19 cellular contexts compared by ENCODE assay signal in the genomic region with DNA sequence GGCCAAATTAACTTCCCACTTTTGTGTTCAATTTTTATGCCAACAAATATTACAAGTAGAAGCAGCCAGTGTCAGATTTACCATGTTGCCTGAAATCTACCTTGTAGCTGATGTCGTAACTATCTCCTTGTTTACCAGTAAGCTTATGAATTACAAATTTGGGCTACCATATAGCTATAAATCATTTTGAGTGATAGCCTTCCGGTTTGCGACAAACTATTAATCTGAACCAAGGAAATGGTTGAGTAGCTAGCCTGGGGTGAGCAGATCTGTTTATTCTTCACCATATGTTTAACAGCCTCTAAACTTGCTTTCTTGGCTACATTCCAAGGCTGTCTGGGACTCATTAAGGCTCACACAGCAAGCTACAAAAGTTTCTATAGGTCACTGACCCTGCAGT.
DNase-seq lines count a peak whose midpoint lies in the region; ATAC-seq and TF ChIP-seq lines count a peak whose summit lies in the region.
"Had no signal": no experiment of that assay in that cellular context is flagged by ENCODE, and none has a peak within 500 bp of the region (broad histone marks: within the 10 kb centered on the region; RNA-seq: fewer than 3 reads in every experiment).

No MANE protein-coding gene starts in this region.

- POLR2A ChIA-PET in SK-N-SH (lab: Yijun Ruan, JAX) = no interaction called here

- 7% methylated on average over 3 of the region's 3 CpGs for WGBS in SK-N-SH (ENCODE audit: low lambda C conversion rate)

- H3K9me2 ChIP-seq in SK-N-SH = no peaks in the 10 kb centered on the region

- ATAC-seq in SK-N-SH treated with all-trans-retinoic acid at 6 μM for 48 hours (no peak), HG02981 (IDR thresholded peaks at IDR 0.05; ENCODE audit: unreplicated experiment) (no peak)
- ATAC-seq: HCT116 had no signal

- no peaks in the 10 kb centered on the region for H3K4me1 Mint-ChIP-seq in osteocyte (ENCODE audit: unreplicated experiment)
- H3K4me1 Mint-ChIP-seq: CD4-positive, alpha-beta memory T cell had no signal

- H3K36me3 Mint-ChIP-seq in osteocyte (ENCODE audit: unreplicated experiment) = no peaks in the 10 kb centered on the region
- H3K36me3 Mint-ChIP-seq: CD4-positive, alpha-beta memory T cell had no signal

- H3K9me3 Mint-ChIP-seq in osteocyte (ENCODE audit: unreplicated experiment) = no peaks in the 10 kb centered on the region

- H3K4me3 Mint-ChIP-seq in osteocyte (ENCODE audit: unreplicated experiment) = no peak overlapping the region
- H3K4me3 Mint-ChIP-seq: CD4-positive, alpha-beta memory T cell had no signal

- DNase-seq in SK-N-SH (peak; percentile 22), NCI-H1105 (lab: John Stamatoyannopoulos, UW) (peak; percentile 0), NCI-H82 (lab: John Stamatoyannopoulos, UW) (peak; percentile 80), osteocyte (ENCODE audit: extremely low spot score, unreplicated experiment) (no peak)
- DNase-seq in stimulated activated CD4-positive, alpha-beta T cell treated with anti-CD3 and anti-CD28 coated beads, Interleukin-4, amount 100 ng/mL, for 4 hours = no peak
- DNase-seq: ACHN; CD4-positive, alpha-beta memory T cell; NCI-H187; NCI-H2107; NCI-H345; NCI-H526 treated with DMSO at 0.1 percent for 48 hours; Peyer's patch; T-helper 9 cell had no signal

- no peak overlapping the region for H3K9ac ChIP-seq in SK-N-SH
- H3K9ac ChIP-seq: BLaER1 treated with 17β-estradiol and CSF1 and Interleukin-3, amounts not matched to agents 10 nM and 100 nM; KMS-11 had no signal

- peak in 1 of 2 experiments; percentile 7; a peak in 1 of 4 replicates for TF ChIP-seq EP300 in SK-N-SH (IDR thresholded peaks at IDR 0.05; ENCODE audit: borderline replicate concordance in 1 of 2, low read depth in 1 of 2, low read length in 1 of 2)

- no peak for TF ChIP-seq RAD21 in SK-N-SH (IDR thresholded peaks at IDR 0.05; ENCODE audit: low read length)

- no peaks in the 10 kb centered on the region for H3K4me1 ChIP-seq in SK-N-SH (ENCODE audit: control insufficient read depth in 1 of 2, insufficient read depth in 2 of 2, low read depth in 1 of 2, low read length in 1 of 2)
- H3K4me1 ChIP-seq: BLaER1 treated with 17β-estradiol and CSF1 and Interleukin-3, amounts not matched to agents 10 nM and 100 nM; Peyer's patch had no signal

- H3K9me3 ChIP-seq in SK-N-SH = no peaks in the 10 kb centered on the region
- H3K9me3 ChIP-seq: BLaER1 treated with 17β-estradiol and CSF1 and Interleukin-3, amounts not matched to agents 10 nM and 100 nM; Peyer's patch had no signal

- H3K79me2 ChIP-seq in SK-N-SH (ENCODE audit: insufficient read depth) = no peaks in the 10 kb centered on the region

- H3K27ac Mint-ChIP-seq in osteocyte (ENCODE audit: unreplicated experiment) = no peak overlapping the region
- H3K27ac Mint-ChIP-seq: CD4-positive, alpha-beta memory T cell had no signal

- H3F3A ChIP-seq in SK-N-SH (replicated peaks; ENCODE audit: insufficient read depth) = no peaks in the 10 kb centered on the region

- H3K36me3 ChIP-seq in SK-N-SH (replicated peaks in 1 of 2; ENCODE audit: control insufficient read depth in 1 of 2, insufficient read depth in 2 of 2, low read length in 1 of 2) = no peaks in the 10 kb centered on the region
- H3K36me3 ChIP-seq: BLaER1 treated with 17β-estradiol and CSF1 and Interleukin-3, amounts not matched to agents 10 nM and 100 nM; Peyer's patch had no signal

- no peak overlapping the region for H3K27ac ChIP-seq in SK-N-SH (ENCODE audit: low read depth in 2 of 2, low read length in 1 of 2)
- H3K27ac ChIP-seq: BLaER1 treated with 17β-estradiol and CSF1 and Interleukin-3, amounts not matched to agents 10 nM and 100 nM; HL-60; KMS-11; Peyer's patch had no signal

- no peaks in the 10 kb centered on the region for H4K20me1 ChIP-seq in SK-N-SH (ENCODE audit: insufficient read depth)
- H4K20me1 ChIP-seq: BLaER1 treated with 17β-estradiol and CSF1 and Interleukin-3, amounts not matched to agents 10 nM and 100 nM had no signal

- H2AFZ ChIP-seq in SK-N-SH (ENCODE audit: low read depth) = no peak overlapping the region

- H3K4me2 ChIP-seq in SK-N-SH = no peak overlapping the region
- H3K4me2 ChIP-seq: BLaER1 treated with 17β-estradiol and CSF1 and Interleukin-3, amounts not matched to agents 10 nM and 100 nM; KMS-11 had no signal

- CTCF ChIA-PET in SK-N-SH (lab: Yijun Ruan, JAX) = interaction anchor here (0.6 kb wide), 1 partner anchor 11 kb away, joined by 3 read pairs; no protein-coding TSS in a partner anchor

- TF ChIP-seq CTCF in SK-N-SH (IDR thresholded peaks at IDR 0.05) (no peak), osteocyte (IDR thresholded peaks at IDR 0.05) (no peak)

- no peak overlapping the region; a peak in 1 of 4 replicates for H3K4me3 ChIP-seq in SK-N-SH (ENCODE audit: low read depth in 2 of 2, low read length in 1 of 2)
- H3K4me3 ChIP-seq: BLaER1 treated with 17β-estradiol and CSF1 and Interleukin-3, amounts not matched to agents 10 nM and 100 nM; Peyer's patch had no signal

- H3K27me3 ChIP-seq in SK-N-SH (ENCODE audit: insufficient read depth) = no peaks in the 10 kb centered on the region
- H3K27me3 ChIP-seq: BLaER1 treated with 17β-estradiol and CSF1 and Interleukin-3, amounts not matched to agents 10 nM and 100 nM; Peyer's patch had no signal

- H3K27me3 Mint-ChIP-seq in osteocyte (ENCODE audit: unreplicated experiment) = no peaks in the 10 kb centered on the region
- H3K27me3 Mint-ChIP-seq: CD4-positive, alpha-beta memory T cell had no signal

TF ChIP-seq in SK-N-SH, 30 proteins besides CTCF, POLR2A, EP300 and RAD21 (continues in another document):
- no peak for TF ChIP-seq GABPA (IDR thresholded peaks at IDR 0.05; ENCODE audit: low read depth)
- TF ChIP-seq, protein P1, sequence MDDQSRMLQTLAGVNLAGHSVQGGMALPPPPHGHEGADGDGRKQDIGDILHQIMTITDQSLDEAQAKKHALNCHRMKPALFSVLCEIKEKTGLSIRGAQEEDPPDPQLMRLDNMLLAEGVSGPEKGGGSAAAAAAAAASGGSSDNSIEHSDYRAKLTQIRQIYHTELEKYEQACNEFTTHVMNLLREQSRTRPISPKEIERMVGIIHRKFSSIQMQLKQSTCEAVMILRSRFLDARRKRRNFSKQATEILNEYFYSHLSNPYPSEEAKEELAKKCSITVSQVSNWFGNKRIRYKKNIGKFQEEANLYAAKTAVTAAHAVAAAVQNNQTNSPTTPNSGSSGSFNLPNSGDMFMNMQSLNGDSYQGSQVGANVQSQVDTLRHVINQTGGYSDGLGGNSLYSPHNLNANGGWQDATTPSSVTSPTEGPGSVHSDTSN (IDR thresholded peaks at IDR 0.05) = no peak
- TF ChIP-seq, protein P2, sequence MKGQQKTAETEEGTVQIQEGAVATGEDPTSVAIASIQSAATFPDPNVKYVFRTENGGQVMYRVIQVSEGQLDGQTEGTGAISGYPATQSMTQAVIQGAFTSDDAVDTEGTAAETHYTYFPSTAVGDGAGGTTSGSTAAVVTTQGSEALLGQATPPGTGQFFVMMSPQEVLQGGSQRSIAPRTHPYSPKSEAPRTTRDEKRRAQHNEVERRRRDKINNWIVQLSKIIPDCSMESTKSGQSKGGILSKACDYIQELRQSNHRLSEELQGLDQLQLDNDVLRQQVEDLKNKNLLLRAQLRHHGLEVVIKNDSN (IDR thresholded peaks at IDR 0.05; ENCODE audit: borderline replicate concordance, low read depth) = no peak
- TF ChIP-seq MEF2A (IDR thresholded peaks at IDR 0.05; ENCODE audit: borderline replicate concordance, low read depth) = no peak
- TF ChIP-seq CHD2 (IDR thresholded peaks at IDR 0.05; ENCODE audit: low read length, partially characterized antibody) = no peak
- TF ChIP-seq, protein P3, sequence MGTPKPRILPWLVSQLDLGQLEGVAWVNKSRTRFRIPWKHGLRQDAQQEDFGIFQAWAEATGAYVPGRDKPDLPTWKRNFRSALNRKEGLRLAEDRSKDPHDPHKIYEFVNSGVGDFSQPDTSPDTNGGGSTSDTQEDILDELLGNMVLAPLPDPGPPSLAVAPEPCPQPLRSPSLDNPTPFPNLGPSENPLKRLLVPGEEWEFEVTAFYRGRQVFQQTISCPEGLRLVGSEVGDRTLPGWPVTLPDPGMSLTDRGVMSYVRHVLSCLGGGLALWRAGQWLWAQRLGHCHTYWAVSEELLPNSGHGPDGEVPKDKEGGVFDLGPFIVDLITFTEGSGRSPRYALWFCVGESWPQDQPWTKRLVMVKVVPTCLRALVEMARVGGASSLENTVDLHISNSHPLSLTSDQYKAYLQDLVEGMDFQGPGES (IDR thresholded peaks at IDR 0.05; ENCODE audit: low read depth, low read length) = no peak

TF ChIP-seq in SK-N-SH treated with all-trans-retinoic acid at 6 μM for 48 hours, 23 proteins besides CTCF, POLR2A, EP300 and RAD21 (continues in another document):
- TF ChIP-seq OSR1 (CRISPR knock-in tag; IDR thresholded peaks at IDR 0.05) (no peak), ESRRG (CRISPR knock-in tag; IDR thresholded peaks at IDR 0.05) (no peak), ISL1 (CRISPR knock-in tag; IDR thresholded peaks at IDR 0.05) (no peak), TCF4 (CRISPR knock-in tag; IDR thresholded peaks at IDR 0.05; ENCODE audit: borderline replicate concordance) (no peak), ZNF8 (CRISPR knock-in tag; IDR thresholded peaks at IDR 0.05) (no peak), ZFP3 (CRISPR knock-in tag; IDR thresholded peaks at IDR 0.05) (no peak), ZNF565 (CRISPR knock-in tag; conservative IDR thresholded peaks at IDR 0.05; ENCODE audit: low read depth) (no peak)
- TF ChIP-seq, protein P4, sequence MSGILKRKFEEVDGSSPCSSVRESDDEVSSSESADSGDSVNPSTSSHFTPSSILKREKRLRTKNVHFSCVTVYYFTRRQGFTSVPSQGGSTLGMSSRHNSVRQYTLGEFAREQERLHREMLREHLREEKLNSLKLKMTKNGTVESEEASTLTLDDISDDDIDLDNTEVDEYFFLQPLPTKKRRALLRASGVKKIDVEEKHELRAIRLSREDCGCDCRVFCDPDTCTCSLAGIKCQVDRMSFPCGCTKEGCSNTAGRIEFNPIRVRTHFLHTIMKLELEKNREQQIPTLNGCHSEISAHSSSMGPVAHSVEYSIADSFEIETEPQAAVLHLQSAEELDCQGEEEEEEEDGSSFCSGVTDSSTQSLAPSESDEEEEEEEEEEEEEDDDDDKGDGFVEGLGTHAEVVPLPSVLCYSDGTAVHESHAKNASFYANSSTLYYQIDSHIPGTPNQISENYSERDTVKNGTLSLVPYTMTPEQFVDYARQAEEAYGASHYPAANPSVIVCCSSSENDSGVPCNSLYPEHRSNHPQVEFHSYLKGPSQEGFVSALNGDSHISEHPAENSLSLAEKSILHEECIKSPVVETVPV (CRISPR knock-in tag; IDR thresholded peaks at IDR 0.05) = no peak

Comparison
In these comparisons a context has a peak if more than half of its experiments do, and no peak if none do; other contexts are left out.
1. DNase-seq: peak in SK-N-SH (single experiment), NCI-H1105 (single experiment) and NCI-H82 (single experiment); none in stimulated activated CD4-positive, alpha-beta T cell treated with anti-CD3 and anti-CD28 coated beads, Interleukin-4, amount 100 ng/mL, for 4 hours (0 of 2) and osteocyte (single experiment).